In the genomic region with DNA sequence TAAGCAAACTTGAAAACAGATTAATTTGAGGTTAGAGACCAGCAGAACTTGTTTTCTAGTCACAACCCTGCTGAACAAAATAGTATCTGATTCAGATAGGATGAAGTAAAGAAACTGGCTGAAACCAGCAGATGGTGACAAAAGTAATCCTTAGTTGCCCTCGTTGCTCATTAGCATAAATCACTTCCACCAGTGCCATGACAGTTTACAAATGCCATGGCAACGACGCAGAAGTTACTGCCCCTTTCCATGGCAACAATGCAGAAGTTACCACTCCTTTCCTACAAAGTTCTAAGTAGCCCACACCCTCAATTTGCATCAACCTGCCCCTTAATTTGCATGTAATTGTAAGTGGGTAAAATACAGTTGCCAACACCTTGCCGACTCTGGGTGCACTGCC, we compare ENCODE assay signal across 23 cellular contexts. TPM values are rescaled to one million over a fixed set of nuclear protein-coding genes. Genes with fewer than 3 reads are reported as not detected.
DNase-seq lines count a peak whose midpoint lies in the region; ATAC-seq and TF ChIP-seq lines count a peak whose summit lies in the region.
"Had no signal": no experiment of that assay in that cellular context is flagged by ENCODE, and none has a peak within 500 bp of the region (broad histone marks: within the 10 kb centered on the region; RNA-seq: fewer than 3 reads in every experiment).

No MANE protein-coding gene starts in this region.

- no peaks in the 10 kb centered on the region for H3K4me1 ChIP-seq in Peyer's patch

- TF ChIP-seq CTCF in Peyer's patch (IDR thresholded peaks at IDR 0.05): no peak

- TF ChIP-seq POLR2A in Peyer's patch (IDR thresholded peaks at IDR 0.05): no peak

- no peaks in the 10 kb centered on the region for H3K27me3 ChIP-seq in Peyer's patch
- H3K27me3 ChIP-seq: brain microvascular endothelial cell had no signal

- H3K36me3 ChIP-seq in Peyer's patch: no peaks in the 10 kb centered on the region
- H3K36me3 ChIP-seq: brain microvascular endothelial cell had no signal

- DNase-seq in SIG-M5 treated with dmso at 0.1 percent for 504 hours (lab: John Stamatoyannopoulos, UW; ENCODE audit: unreplicated experiment) (peak; percentile 17), SIG-M5 (lab: John Stamatoyannopoulos, UW) (no peak), NCI-H526 treated with DMSO at 0.1 percent for 48 hours (lab: John Stamatoyannopoulos, UW) (peak; percentile 21), putamen (ENCODE audit: low spot score) (no peak), Peyer's patch (no peak)
- DNase-seq in activated T-cell treated with anti-CD3 and anti-CD28 coated beads, Interleukin-2, amount 50 U/mL, for 1 hour: no peak
- DNase-seq: activated CD4-positive, alpha-beta T cell treated with anti-CD3 and anti-CD28 coated beads for 48 hours; activated naive CD4-positive, alpha-beta T cell treated with Interleukin-2 at 50 U/mL for 16 hours; activated T-cell treated with anti-CD3 and anti-CD28 coated beads, Interleukin-2, amount 50 U/mL, for 48 hours; brain microvascular endothelial cell; COR-L47; H7; head of caudate nucleus; left cardiac atrium; mesenchymal stem cell; NCI-H2171; occipital lobe; stimulated activated CD4-positive, alpha-beta T cell treated with anti-CD3 and anti-CD28 coated beads, Interleukin-2, amount 100 ng/mL, for 48 hours; substantia nigra had no signal

- H3K27ac ChIP-seq in Peyer's patch: no peak overlapping the region
- H3K27ac ChIP-seq: brain microvascular endothelial cell, epithelial cell of prostate had no signal

- no peaks in the 10 kb centered on the region for H3K9me3 ChIP-seq in Peyer's patch

- no peak overlapping the region for H3K4me3 ChIP-seq in Peyer's patch

- ATAC-seq in esophagus mucosa (peak; percentile 71), HG03469 (IDR thresholded peaks at IDR 0.05; ENCODE audit: unreplicated experiment) (no peak)
- ATAC-seq: left cardiac atrium; stimulated activated effector memory CD8-positive, alpha-beta T cell treated with anti-CD3 and anti-CD28 coated beads, Interleukin-12 subunit alpha, Interleukin-12 subunit beta, amount 100 ng/mL, for 72 hours had no signal

RNA-seq across cellular contexts. Expression of gene SNRPB, which starts 23.7 kb away (rescaled TPM):
- total RNA-seq in esophagus mucosa (177 TPM), Peyer's patch (100 to 1,000 TPM in 3 of 4 donors, 10 to 100 TPM in 1; 74.6 to 129 (median 114) TPM)

Comparison
In these comparisons a context has a peak if more than half of its experiments do, and no peak if none do; other contexts are left out.
1. DNase-seq: peak in SIG-M5 treated with dmso at 0.1 percent for 504 hours (single experiment) and NCI-H526 treated with DMSO at 0.1 percent for 48 hours (single experiment); none in SIG-M5 (single experiment), putamen (single experiment), Peyer's patch (0 of 3) and activated T-cell treated with anti-CD3 and anti-CD28 coated beads, Interleukin-2, amount 50 U/mL, for 1 hour (single experiment).